ENCODE assay signal across 30 cellular contexts in the genomic region with DNA sequence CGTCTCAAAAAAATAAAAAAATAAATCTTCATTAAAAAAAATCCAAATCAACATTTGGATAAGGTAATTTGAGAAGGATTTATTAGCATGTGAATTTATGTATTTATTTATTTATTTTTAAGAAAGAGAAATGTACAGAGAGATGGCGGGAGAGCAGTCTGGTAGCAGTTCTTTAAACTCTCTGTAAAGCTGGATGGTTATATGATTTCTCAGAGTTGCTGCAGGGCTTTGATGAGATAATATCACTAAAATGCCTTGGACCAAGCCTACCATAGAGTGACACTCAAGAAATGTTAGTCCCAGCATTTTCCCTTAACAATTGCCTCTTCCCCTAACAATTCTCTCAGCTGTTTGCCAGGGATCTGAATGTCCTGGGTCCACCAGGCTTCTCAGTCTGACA.
"Had no signal": no experiment of that assay in that cellular context is flagged by ENCODE, and none has a peak within 500 bp of the region (broad histone marks: within the 10 kb centered on the region; RNA-seq: fewer than 3 reads in every experiment).

No MANE protein-coding gene starts in this region.

- H3K27ac ChIP-seq: adrenal gland, ascending aorta, cardiac muscle cell, colonic mucosa, gastroesophageal sphincter, heart right ventricle, WERI-Rb-1 had no signal

- ATAC-seq: activated CD4-positive, CD25-positive, alpha-beta regulatory T cell treated with anti-CD3 and anti-CD28 coated beads, Interleukin-2, amount 50 U/mL, for 24 hours; activated CD8-positive, alpha-beta T cell treated with anti-CD3 and anti-CD28 coated beads for 36 hours; activated T-cell treated with anti-CD3 and anti-CD28 coated beads, Interleukin-2, amount 50 U/mL, for 4 hours; activated T-helper 17 cell treated with anti-CD3 and anti-CD28 coated beads, Interleukin-2, amount 50 U/mL, for 72 hours; esophagus mucosa; gastroesophageal sphincter; heart right ventricle; T-helper 17 cell had no signal

- H3K4me1 ChIP-seq: adrenal gland, ascending aorta, breast epithelium, colonic mucosa, gastroesophageal sphincter had no signal

- DNase-seq: activated B cell treated with CpG ODN at 0.5 μM for 24 hours; activated CD4-positive, alpha-beta T cell treated with anti-CD3 and anti-CD28 coated beads for 48 hours; activated CD4-positive, alpha-beta T cell treated with anti-CD3 and anti-CD28 coated beads, Interleukin-2, amount 50 U/mL, for 1 hour; activated CD4-positive, alpha-beta T cell treated with anti-CD3 and anti-CD28 coated beads, Interleukin-2, amount 50 U/mL, for 48 hours; activated CD8-positive, alpha-beta memory T cell treated with anti-CD3 and anti-CD28 coated beads for 24 hours; activated CD8-positive, alpha-beta T cell treated with anti-CD3 and anti-CD28 coated beads for 36 hours; activated effector memory CD4-positive, alpha-beta T cell treated with Interleukin-2 at 50 U/mL for 16 hours; activated gamma-delta T cell treated with Interleukin-2 at 50 U/mL for 16 hours; activated naive CD4-positive, alpha-beta T cell treated with anti-CD3 and anti-CD28 coated beads, Interleukin-2, amount 50 U/mL, for 16 hours; activated naive CD4-positive, alpha-beta T cell treated with Interleukin-2 at 50 U/mL for 16 hours; activated T-cell treated with anti-CD3 and anti-CD28 coated beads, Interleukin-2, amount 50 U/mL, for 4 hours; adrenal gland; central memory CD4-positive, alpha-beta T cell; cerebellar nuclear complex; colonic mucosa; dorsolateral prefrontal cortex; effector memory CD4-positive, alpha-beta T cell; endodermal cell; heart right ventricle; T-helper 1 cell; T-helper 17 cell; T1000; WERI-Rb-1 had no signal

- H3K9me3 ChIP-seq: adrenal gland, ascending aorta, breast epithelium, colonic mucosa, gastroesophageal sphincter had no signal

- H3K27me3 ChIP-seq: ascending aorta, breast epithelium, cardiac muscle cell, colonic mucosa, gastroesophageal sphincter had no signal

- H3K36me3 ChIP-seq: adrenal gland, ascending aorta, breast epithelium, cardiac muscle cell, colonic mucosa, gastroesophageal sphincter, heart right ventricle, WERI-Rb-1 had no signal

- H3K4me3 ChIP-seq: adrenal gland, ascending aorta, breast epithelium, cardiac muscle cell, colonic mucosa, dorsolateral prefrontal cortex, gastroesophageal sphincter, heart right ventricle had no signal
